ENCODE assay signal across 8 cellular contexts in the genomic region with DNA sequence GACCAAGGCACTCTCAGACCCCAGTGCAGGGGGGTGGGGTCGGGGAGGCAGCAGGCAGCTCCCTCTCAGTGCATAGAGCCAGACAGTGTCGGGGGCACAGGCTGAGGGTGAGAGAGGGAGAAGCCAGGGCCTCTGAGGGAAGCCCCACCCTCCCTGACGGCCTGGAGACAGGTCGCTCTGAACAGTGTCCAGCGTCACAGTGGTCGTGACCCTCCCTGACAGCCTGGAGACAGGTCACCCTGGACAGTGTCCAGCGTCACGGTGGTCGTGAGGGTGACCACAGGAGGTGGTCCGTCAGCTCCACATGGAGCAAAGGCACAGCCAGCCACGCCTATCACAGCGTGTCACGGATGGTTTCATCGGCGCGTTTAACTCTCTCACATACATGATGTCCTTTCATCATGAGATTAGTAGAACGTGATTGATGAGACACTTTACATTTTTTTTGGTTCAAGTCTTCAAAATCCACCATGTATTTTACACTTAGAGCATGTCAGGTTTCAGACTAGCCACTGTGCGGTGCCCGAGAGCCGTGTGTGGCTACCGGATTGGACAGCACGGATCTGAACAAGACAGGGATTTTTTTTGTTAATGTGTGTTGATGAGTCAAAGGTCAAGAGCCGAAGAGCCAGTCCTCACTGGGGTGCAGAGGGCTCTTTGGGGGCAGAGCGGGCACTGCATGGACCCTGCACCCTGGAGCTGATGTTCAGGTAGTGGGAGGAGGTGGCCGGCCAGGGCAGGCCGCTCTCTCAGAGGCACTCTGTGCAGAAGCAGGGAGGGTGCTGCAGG. TPM values are rescaled to one million over a fixed set of nuclear protein-coding genes. Genes with fewer than 3 reads are reported as not detected.
DNase-seq lines count a peak whose midpoint lies in the region; ATAC-seq and TF ChIP-seq lines count a peak whose summit lies in the region.

No MANE protein-coding gene starts in this region.

- no peak for TF ChIP-seq POLR2A in Peyer's patch (IDR thresholded peaks at IDR 0.05)

- H3K27me3 ChIP-seq in HAP-1 (ENCODE audit: low read depth) (no peaks in the 10 kb centered on the region), Peyer's patch (no peaks in the 10 kb centered on the region)

- no peaks in the 10 kb centered on the region for H3K36me3 ChIP-seq in HAP-1 (replicated peaks)
- no peaks in the 10 kb centered on the region for H3K36me3 ChIP-seq in Peyer's patch

- H3K4me1 Mint-ChIP-seq in nephron progenitor cell, result peaks cover 53% of the 10 kb centered on the region
- peaks cover 8% of the 10 kb centered on the region for H3K4me1 Mint-ChIP-seq in activated CD8-positive, alpha-beta memory T cell treated with anti-CD3 and anti-CD28 coated beads, Interleukin-2, amount 10 ng/mL, durations not matched to agents 7 days and 5 days

- H3K9me3 ChIP-seq in HAP-1 (no peaks in the 10 kb centered on the region), Peyer's patch (no peaks in the 10 kb centered on the region)

- no peak overlapping the region for H3K4me3 ChIP-seq in HAP-1
- H3K4me3 ChIP-seq in Peyer's patch, result no peak overlapping the region

- no peak overlapping the region for H3K27ac ChIP-seq in Peyer's patch

- no peaks in the 10 kb centered on the region for H3K9me3 Mint-ChIP-seq in nephron progenitor cell
- H3K9me3 Mint-ChIP-seq in activated CD8-positive, alpha-beta memory T cell treated with anti-CD3 and anti-CD28 coated beads, Interleukin-2, amount 10 ng/mL, durations not matched to agents 7 days and 5 days (ENCODE audit: low read depth), result no peaks in the 10 kb centered on the region

- peaks cover 27% of the 10 kb centered on the region for H3K27me3 Mint-ChIP-seq in nephron progenitor cell (ENCODE audit: low read depth, poor library complexity)
- peaks cover 24% of the 10 kb centered on the region for H3K27me3 Mint-ChIP-seq in activated CD8-positive, alpha-beta memory T cell treated with anti-CD3 and anti-CD28 coated beads, Interleukin-2, amount 10 ng/mL, durations not matched to agents 7 days and 5 days

- H3K27ac Mint-ChIP-seq in nephron progenitor cell, result peak overlapping the region; percentile 4
- no peak overlapping the region for H3K27ac Mint-ChIP-seq in activated CD8-positive, alpha-beta memory T cell treated with anti-CD3 and anti-CD28 coated beads, Interleukin-2, amount 10 ng/mL, durations not matched to agents 7 days and 5 days

- in situ Hi-C loops in HAP-1 (cut with MboI; ENCODE audit: low sequenced_read_pairs), result no loop called here

- DNase-seq in HAP-1 (ENCODE audit: low spot score in 2 of 2), result peak; percentile 28 to 66
- DNase-seq in Peyer's patch, result peak in 2 of 3 donors; percentile 75 to 82
- peak; percentile 59 for DNase-seq in nephron progenitor cell
- DNase-seq in activated CD8-positive, alpha-beta memory T cell treated with anti-CD3 and anti-CD28 coated beads, Interleukin-2, amount 10 ng/mL, durations not matched to agents 7 days and 5 days, result no peak
- no peak for DNase-seq in stimulated activated naive CD4-positive, alpha-beta T cell treated with Interleukin-2 at 50 U/mL for 16 hours (lab: John Stamatoyannopoulos, UW)
- DNase-seq in GM19238 (ENCODE audit: insufficient read length, low spot score), result no peak

- peak overlapping the region; percentile 74 for H3K4me3 Mint-ChIP-seq in nephron progenitor cell
- no peak overlapping the region for H3K4me3 Mint-ChIP-seq in activated CD8-positive, alpha-beta memory T cell treated with anti-CD3 and anti-CD28 coated beads, Interleukin-2, amount 10 ng/mL, durations not matched to agents 7 days and 5 days

- CTCF ChIA-PET in activated CD8-positive, alpha-beta memory T cell treated with anti-CD3 and anti-CD28 coated beads, Interleukin-2, amount 10 ng/mL, durations not matched to agents 7 days and 5 days (lab: Charles Lee), result interaction anchor here (1.7 to 5.4 kb wide), 2 partner anchors 11 to 66 kb away, joined by 4 to 41 read pairs; no protein-coding TSS in a partner anchor

- ATAC-seq in esophagus mucosa (peak; percentile 32), GM18517 (IDR thresholded peaks at IDR 0.05; ENCODE audit: unreplicated experiment) (no peak)
- no peak for ATAC-seq in activated CD8-positive, alpha-beta memory T cell treated with anti-CD3 and anti-CD28 coated beads, Interleukin-2, amount 10 ng/mL, durations not matched to agents 7 days and 5 days

- TF ChIP-seq CTCF in Peyer's patch (IDR thresholded peaks at IDR 0.05) (peak in 4 of 6 experiments; percentile 55 to 94 (median 82)), nephron progenitor cell (IDR thresholded peaks at IDR 0.05) (peak; percentile 56)

- no peaks in the 10 kb centered on the region for H3K36me3 Mint-ChIP-seq in nephron progenitor cell (ENCODE audit: low read depth)
- no peaks in the 10 kb centered on the region for H3K36me3 Mint-ChIP-seq in activated CD8-positive, alpha-beta memory T cell treated with anti-CD3 and anti-CD28 coated beads, Interleukin-2, amount 10 ng/mL, durations not matched to agents 7 days and 5 days

- H3K4me1 ChIP-seq in HAP-1 (no peaks in the 10 kb centered on the region), Peyer's patch (peaks cover 0 to 11% (median 0%) of the 10 kb centered on the region in 4 donors)

RNA-seq across cellular contexts. Expression of gene PANX2, which starts 23.9 kb away (rescaled TPM):
- under 1 TPM in 1 of 4 donors, not detected in 3; 0.40 TPM for total RNA-seq in Peyer's patch
- total RNA-seq in esophagus mucosa, result 0.92 TPM
- 1 to 10 TPM; 1.3 to 1.8 TPM for total RNA-seq in activated CD8-positive, alpha-beta memory T cell treated with anti-CD3 and anti-CD28 coated beads, Interleukin-2, amount 10 ng/mL, durations not matched to agents 7 days and 5 days

RNA-seq across cellular contexts. Expression of gene TRABD, which starts 39.1 kb away (rescaled TPM):
- 100 to 1,000 TPM in 1 of 4 donors, 10 to 100 TPM in 3; 44.0 to 111 (median 86.3) TPM for total RNA-seq in Peyer's patch
- 32.6 TPM for total RNA-seq in esophagus mucosa
- 100 to 1,000 TPM; 141 to 177 TPM for total RNA-seq in activated CD8-positive, alpha-beta memory T cell treated with anti-CD3 and anti-CD28 coated beads, Interleukin-2, amount 10 ng/mL, durations not matched to agents 7 days and 5 days

RNA-seq across cellular contexts. Expression of gene SELENOO, which starts 54.2 kb away (rescaled TPM):
- total RNA-seq in Peyer's patch, result 100 to 1,000 TPM in 1 of 4 donors, 10 to 100 TPM in 3; 48.7 to 101 (median 74.0) TPM
- total RNA-seq in esophagus mucosa, result 13.3 TPM
- total RNA-seq in activated CD8-positive, alpha-beta memory T cell treated with anti-CD3 and anti-CD28 coated beads, Interleukin-2, amount 10 ng/mL, durations not matched to agents 7 days and 5 days, result 10 to 100 TPM; 30.0 to 35.6 TPM

RNA-seq across cellular contexts. Expression of gene MOV10L1, which starts 56.8 kb away (rescaled TPM):
- total RNA-seq in Peyer's patch, result under 1 TPM in 1 of 4 donors, not detected in 3; 0.67 TPM
- 0.12 TPM for total RNA-seq in esophagus mucosa
- total RNA-seq in activated CD8-positive, alpha-beta memory T cell treated with anti-CD3 and anti-CD28 coated beads, Interleukin-2, amount 10 ng/mL, durations not matched to agents 7 days and 5 days, result under 1 TPM in 1 of 2 experiments, not detected in 1; 0.23 TPM

Comparison
In these comparisons a context has a peak if more than half of its experiments do, and no peak if none do; other contexts are left out.
1. DNase-seq: peak in HAP-1 (2 of 2), Peyer's patch (2 of 3) and nephron progenitor cell (single experiment); none in activated CD8-positive, alpha-beta memory T cell treated with anti-CD3 and anti-CD28 coated beads, Interleukin-2, amount 10 ng/mL, durations not matched to agents 7 days and 5 days (single experiment), stimulated activated naive CD4-positive, alpha-beta T cell treated with Interleukin-2 at 50 U/mL for 16 hours (single experiment) and GM19238 (single experiment).